8 cellular contexts compared by ENCODE assay signal in genomic region chr1:27658951-27659496, GRCh38. TPM values are rescaled to one million over a fixed set of nuclear protein-coding genes. Genes with fewer than 3 reads are reported as not detected.
DNase-seq lines count a peak whose midpoint lies in the region; ATAC-seq, FAIRE-seq and TF ChIP-seq lines count a peak whose summit lies in the region.

No MANE protein-coding gene starts in this region.

- H3K36me3 ChIP-seq in SU-DHL-6 (ENCODE audit: low read length) (no peaks in the 10 kb centered on the region), pancreas (no peaks in the 10 kb centered on the region)

- H3K9me3 Mint-ChIP-seq in natural killer cell = no peaks in the 10 kb centered on the region

- peak overlapping the region; percentile 86 for H3K4me3 Mint-ChIP-seq in natural killer cell

- WGBS in pancreas, 2 donors = 70% methylated on average over 7 of the region's 7 CpGs

- H3K4me1 ChIP-seq in pancreas = peaks cover 0 to 3% (median 0%) of the 10 kb centered on the region in 3 donors

- no peaks in the 10 kb centered on the region for H4K20me1 ChIP-seq in SU-DHL-6 (ENCODE audit: low read depth, low read length)

- H3K9me2 ChIP-seq in SU-DHL-6 (replicated peaks; ENCODE audit: insufficient read depth, low read length) = no peaks in the 10 kb centered on the region

- TF ChIP-seq CTCF in SU-DHL-6 (IDR thresholded peaks at IDR 0.05; ENCODE audit: insufficient read depth, low read length, poor library complexity, severe bottlenecking) (no peak), natural killer cell (IDR thresholded peaks at IDR 0.05) (no peak), pancreas (IDR thresholded peaks at IDR 0.05) (no peak)

- ATAC-seq in GM18867 (IDR thresholded peaks at IDR 0.05; ENCODE audit: unreplicated experiment) (peak; percentile 13), HG03045 (IDR thresholded peaks at IDR 0.05; ENCODE audit: unreplicated experiment) (peak; percentile 3), natural killer cell (peak in 2 of 3 donors; percentile 5 to 16), pancreas (no peak)

- no peaks in the 10 kb centered on the region for H3K36me3 Mint-ChIP-seq in natural killer cell

- H3K4me1 Mint-ChIP-seq in natural killer cell = peaks cover 50 to 64% of the 10 kb centered on the region in 2 donors

- H3K27me3 Mint-ChIP-seq in natural killer cell (ENCODE audit: low read depth in 2 of 2) = no peaks in the 10 kb centered on the region

- FAIRE-seq in pancreas (lab: Jason Lieb, UNC) = no peak

- H3K27me3 ChIP-seq in SU-DHL-6 (ENCODE audit: low read length) (no peaks in the 10 kb centered on the region), pancreas (no peaks in the 10 kb centered on the region)

- H3F3A ChIP-seq in SU-DHL-6 (ENCODE audit: insufficient read depth) = peaks cover 12% of the 10 kb centered on the region

- no peaks in the 10 kb centered on the region for H3K79me2 ChIP-seq in SU-DHL-6 (ENCODE audit: insufficient read depth, low read length)

- intact Hi-C loops in natural killer cell (cut with micrococcal nuclease) (loop anchor here (1.0 kb wide), 2 partner anchors 15 to 26 kb away; no protein-coding TSS in a partner anchor), pancreas (cut with DNase I) (no loop called here)

- no peaks in the 10 kb centered on the region for H3K9me3 ChIP-seq in SU-DHL-6 (ENCODE audit: insufficient read depth, low read length)
- H3K9me3 ChIP-seq in pancreas = no peaks in the 10 kb centered on the region

- H3K27ac Mint-ChIP-seq in natural killer cell = peak overlapping the region; percentile 99 to 100

- H3K9ac ChIP-seq in SU-DHL-6 (ENCODE audit: low read length) = peak overlapping the region; percentile 45

- H3K4me2 ChIP-seq in SU-DHL-6 (ENCODE audit: low read depth, low read length, poor library complexity, severe bottlenecking) = peak overlapping the region; percentile 55

- H3K27ac ChIP-seq in SU-DHL-6 (ENCODE audit: low read depth, low read length) (peak overlapping the region; percentile 77), pancreas (peak overlapping the region in 2 of 4 donors; percentile 82 to 83)

- H3K4me3 ChIP-seq in SU-DHL-6 (ENCODE audit: insufficient read depth, low read length, poor library complexity, severe bottlenecking) (peak overlapping the region; percentile 33), pancreas (no peak overlapping the region)

- DNase-seq in AG08396 (ENCODE audit: low spot score) (peak; percentile 45), natural killer cell (peak; percentile 60), pancreas (no peak), NCI-H1436 (lab: John Stamatoyannopoulos, UW) (no peak)
- DNase-seq in effector CD8-positive, alpha-beta T cell (lab: John Stamatoyannopoulos, UW) = peak; percentile 26

- peak overlapping the region; percentile 39 for H2AFZ ChIP-seq in SU-DHL-6 (ENCODE audit: low read depth, low read length, severe bottlenecking)

RNA-seq across cellular contexts. Expression of gene IFI6, which starts 13.0 kb away (rescaled TPM):
- total RNA-seq in natural killer cell (10 to 100 TPM; 26.7 to 36.0 (median 34.8) TPM), pancreas (10 to 100 TPM in 5 of 6 donors, 1 to 10 TPM in 1; 7.8 to 67.4 (median 28.8) TPM)
- 100 to 1,000 TPM in 1 of 2 donors, 10 to 100 TPM in 1; 54.6 to 186 TPM for polyA plus RNA-seq in pancreas

RNA-seq across cellular contexts. Expression of gene FGR, which starts 24.0 kb away (rescaled TPM):
- total RNA-seq in natural killer cell = 100 to 1,000 TPM; 353 to 452 (median 362) TPM
- 1 to 10 TPM in 4 of 6 donors, under 1 TPM in 2; 0.51 to 6.8 (median 2.5) TPM for total RNA-seq in pancreas
- polyA plus RNA-seq in pancreas = 1 to 10 TPM; 3.6 to 5.8 TPM

RNA-seq across cellular contexts. Expression of gene AHDC1, which starts 55.1 kb away (rescaled TPM):
- 10 to 100 TPM; 39.6 to 67.0 (median 47.0) TPM for total RNA-seq in natural killer cell
- 10 to 100 TPM; 10.4 to 22.4 (median 13.7) TPM for total RNA-seq in pancreas
- polyA plus RNA-seq in pancreas = 10 to 100 TPM; 16.3 to 27.5 TPM

Comparison
In these comparisons a context has a peak if more than half of its experiments do, and no peak if none do; other contexts are left out.
1. DNase-seq: peak in AG08396 (single experiment), effector CD8-positive, alpha-beta T cell (single experiment) and natural killer cell (single experiment); none in pancreas (0 of 6) and NCI-H1436 (single experiment).
2. ATAC-seq: peak in GM18867 (single experiment), HG03045 (single experiment) and natural killer cell (2 of 3); none in pancreas (0 of 4).
3. RNA of gene FGR, which starts 24.0 kb away (total RNA-seq): 353 to 452 TPM in natural killer cell; 0.51 to 6.8 TPM in pancreas; every median in the first group is over 10 times any median in the second.